In genomic region chr15:66851226-66852063, GRCh38 we compare ENCODE assay signal across 8 cellular contexts.
DNase-seq lines count a peak whose midpoint lies in the region; ATAC-seq, FAIRE-seq and TF ChIP-seq lines count a peak whose summit lies in the region.

No MANE protein-coding gene starts in this region.

- H3K36me3 ChIP-seq in rectal smooth muscle tissue (ENCODE audit: control insufficient read depth, insufficient read depth, low read length) = no peaks in the 10 kb centered on the region

- no peak overlapping the region for H3K4me3 ChIP-seq in NB4 (ENCODE audit: low read depth, low read length)
- H3K4me3 ChIP-seq in rectal smooth muscle tissue (ENCODE audit: low read length) = no peak overlapping the region

- DNase-seq in AML-193 (lab: John Stamatoyannopoulos, UW) = peak; percentile 66 to 74
- peak; percentile 87 for DNase-seq in NB4 (ENCODE audit: low read depth)
- DNase-seq in SW480 (ENCODE audit: low spot score) = peak; percentile 74
- peak; percentile 86 for DNase-seq in activated naive CD8-positive, alpha-beta T cell treated with anti-CD3 and anti-CD28 coated beads, Interleukin-2, amount 10 ng/mL, durations not matched to agents 7 days and 5 days
- DNase-seq in left cardiac atrium = peak; percentile 90
- peak; percentile 95 for DNase-seq in urothelium cell line (ENCODE audit: low spot score)

- TF ChIP-seq POLR2A in NB4 (IDR thresholded peaks at IDR 0.05; ENCODE audit: extremely low read depth, insufficient read length) = no peak

- peak overlapping the region; percentile 39 for H3K4me3 Mint-ChIP-seq in activated naive CD8-positive, alpha-beta T cell treated with anti-CD3 and anti-CD28 coated beads, Interleukin-2, amount 10 ng/mL, durations not matched to agents 7 days and 5 days

- H3K4me1 Mint-ChIP-seq in activated naive CD8-positive, alpha-beta T cell treated with anti-CD3 and anti-CD28 coated beads, Interleukin-2, amount 10 ng/mL, durations not matched to agents 7 days and 5 days = peaks cover 5% of the 10 kb centered on the region

- no peaks in the 10 kb centered on the region for H3K9me3 Mint-ChIP-seq in activated naive CD8-positive, alpha-beta T cell treated with anti-CD3 and anti-CD28 coated beads, Interleukin-2, amount 10 ng/mL, durations not matched to agents 7 days and 5 days

- peak; percentile 65 for FAIRE-seq in urothelium cell line (lab: Jason Lieb, UNC)

- intact Hi-C loops in left cardiac atrium (cut with DNase I) = loop anchor here (1.0 to 5.0 kb wide), 6 partner anchors 64 to 249 kb away; no protein-coding TSS in a partner anchor

- H3K9ac ChIP-seq in rectal smooth muscle tissue (ENCODE audit: low read length) = no peak overlapping the region

- no peak overlapping the region for H3K27ac Mint-ChIP-seq in activated naive CD8-positive, alpha-beta T cell treated with anti-CD3 and anti-CD28 coated beads, Interleukin-2, amount 10 ng/mL, durations not matched to agents 7 days and 5 days

- POLR2A ChIA-PET in activated naive CD8-positive, alpha-beta T cell treated with anti-CD3 and anti-CD28 coated beads, Interleukin-2, amount 10 ng/mL, durations not matched to agents 7 days and 5 days (lab: Charles Lee) = interaction anchor here (0.9 to 2.0 kb wide), 3 partner anchors 150 to 248 kb away, joined by 3 to 6 read pairs (median 3); partner anchors contain the start of gene SMAD6

- H3K36me3 Mint-ChIP-seq in activated naive CD8-positive, alpha-beta T cell treated with anti-CD3 and anti-CD28 coated beads, Interleukin-2, amount 10 ng/mL, durations not matched to agents 7 days and 5 days = no peaks in the 10 kb centered on the region

- peak; percentile 88 for TF ChIP-seq CTCF in NB4 (IDR thresholded peaks at IDR 0.05; ENCODE audit: low read depth, low read length)

- peaks cover 17% of the 10 kb centered on the region for H3K27me3 Mint-ChIP-seq in activated naive CD8-positive, alpha-beta T cell treated with anti-CD3 and anti-CD28 coated beads, Interleukin-2, amount 10 ng/mL, durations not matched to agents 7 days and 5 days

- ATAC-seq in GM19468 (IDR thresholded peaks at IDR 0.05; ENCODE audit: extremely low read depth, unreplicated experiment) (peak; percentile 14), left cardiac atrium (peak; percentile 90 to 91)
- ATAC-seq in activated naive CD8-positive, alpha-beta T cell treated with anti-CD3 and anti-CD28 coated beads, Interleukin-2, amount 10 ng/mL, durations not matched to agents 7 days and 5 days (ENCODE audit: low read depth) = peak; percentile 98

- no peaks in the 10 kb centered on the region for H3K27me3 ChIP-seq in rectal smooth muscle tissue (ENCODE audit: control insufficient read depth, insufficient read depth, low read length)

- peak overlapping the region; percentile 16 for H3K27ac ChIP-seq in rectal smooth muscle tissue (ENCODE audit: low read depth, low read length)

- H3K4me1 ChIP-seq in rectal smooth muscle tissue (ENCODE audit: control insufficient read depth, insufficient read depth, low read length) = peaks cover 10% of the 10 kb centered on the region

Comparison
In these comparisons a context has a peak if more than half of its experiments do, and no peak if none do; other contexts are left out.
1. ATAC-seq: peak in every context shown above with its lines; median percentile 98 in activated naive CD8-positive, alpha-beta T cell treated with anti-CD3 and anti-CD28 coated beads, Interleukin-2, amount 10 ng/mL, durations not matched to agents 7 days and 5 days; 90 in left cardiac atrium; 14 in GM19468.